19 cellular contexts compared by ENCODE assay signal in genomic region chr5:14490309-14490711, GRCh38.
A peak's percentile ranks its signal among the peaks of the same experiment; 100 is the strongest.
DNase-seq lines count a peak whose midpoint lies in the region; ATAC-seq, FAIRE-seq and TF ChIP-seq lines count a peak whose summit lies in the region.
"Had no signal": no experiment of that assay in that cellular context is flagged by ENCODE, and none has a peak within 500 bp of the region (broad histone marks: within the 10 kb centered on the region; RNA-seq: fewer than 3 reads in every experiment).

No MANE protein-coding gene starts in this region.

- DNase-seq in KBM-7 (peak; percentile 42), UCSD-AML1 (lab: John Stamatoyannopoulos, UW; ENCODE audit: unreplicated experiment) (peak; percentile 72), left lung (peak; percentile 66 to 83), HTR-8/SVneo (ENCODE audit: insufficient read length, low spot score) (no peak), SHP77 treated with DMSO at 0.1 percent for 48 hours (lab: John Stamatoyannopoulos, UW) (no peak), vagina (ENCODE audit: extremely low spot score in 2 of 2) (no peak)
- DNase-seq in naive thymus-derived CD8-positive, alpha-beta T cell = no peak
- DNase-seq: activated CD4-positive, alpha-beta memory T cell treated with anti-CD3 and anti-CD28 coated beads, Interleukin-2, amount 10 ng/mL, durations not matched to agents 7 days and 5 days; activated effector memory CD4-positive, alpha-beta T cell treated with Interleukin-2 at 50 U/mL for 16 hours; Karpas-422; NCI-H187 treated with DMSO at 0.1 percent for 48 hours; NCI-H524 treated with DMSO at 0.1 percent for 48 hours; ovary; stimulated activated CD4-positive, alpha-beta T cell treated with anti-CD3 and anti-CD28 coated beads, Interleukin-12 subunit alpha, Interleukin-12 subunit beta, amount 100 ng/mL, for 4 hours had no signal

- H3K27ac Mint-ChIP-seq in naive thymus-derived CD8-positive, alpha-beta T cell = no peak overlapping the region
- H3K27ac Mint-ChIP-seq: activated CD4-positive, alpha-beta memory T cell treated with anti-CD3 and anti-CD28 coated beads, Interleukin-2, amount 10 ng/mL, durations not matched to agents 7 days and 5 days had no signal

- H3K4me1 Mint-ChIP-seq in naive thymus-derived CD8-positive, alpha-beta T cell = peaks cover 0 to 4% (median 2%) of the 10 kb centered on the region in 4 donors
- H3K4me1 Mint-ChIP-seq: activated CD4-positive, alpha-beta memory T cell treated with anti-CD3 and anti-CD28 coated beads, Interleukin-2, amount 10 ng/mL, durations not matched to agents 7 days and 5 days had no signal

- H3K4me2 ChIP-seq in BLaER1 = peak overlapping the region; percentile 65

- H3K4me1 ChIP-seq in BLaER1 (peaks cover 40% of the 10 kb centered on the region), left lung (peaks cover 0 to 12% of the 10 kb centered on the region in 2 donors), vagina (peaks cover 9% of the 10 kb centered on the region)

- no peak for FAIRE-seq in HTR-8/SVneo (lab: Jason Lieb, UNC)
- FAIRE-seq: astrocyte, frontal cortex, H1, TTC549 had no signal

- H3K4me3 ChIP-seq in BLaER1 (no peak overlapping the region), left lung (no peak overlapping the region), vagina (no peak overlapping the region)
- H3K4me3 ChIP-seq: ovary had no signal

- no peaks in the 10 kb centered on the region for H3K36me3 Mint-ChIP-seq in naive thymus-derived CD8-positive, alpha-beta T cell

- H3K9me3 ChIP-seq in BLaER1 = peaks cover 10% of the 10 kb centered on the region
- H3K9me3 ChIP-seq in left lung = no peaks in the 10 kb centered on the region
- H3K9me3 ChIP-seq in vagina = no peaks in the 10 kb centered on the region
- H3K9me3 ChIP-seq: ovary had no signal

- H3K27ac ChIP-seq in BLaER1 = peak overlapping the region; percentile 55; the same call in 1 of the 2 replicates
- H3K27ac ChIP-seq in left lung = peak overlapping the region in 1 of 2 donors; percentile 55
- H3K27ac ChIP-seq in vagina = no peak overlapping the region
- H3K27ac ChIP-seq: ovary had no signal

- TF ChIP-seq POLR2A in vagina (IDR thresholded peaks at IDR 0.05) = no peak

- peak; percentile 62 for ATAC-seq in left lung
- no peak for ATAC-seq in naive thymus-derived CD8-positive, alpha-beta T cell

- intact Hi-C loops in left lung (cut with DNase I) = no loop called here
- intact Hi-C loops in vagina (cut with DNase I) = no loop called here

- H3K27me3 Mint-ChIP-seq in naive thymus-derived CD8-positive, alpha-beta T cell = peaks cover 0 to 1% (median 0%) of the 10 kb centered on the region in 5 donors
- H3K27me3 Mint-ChIP-seq: activated CD4-positive, alpha-beta memory T cell treated with anti-CD3 and anti-CD28 coated beads, Interleukin-2, amount 10 ng/mL, durations not matched to agents 7 days and 5 days had no signal

- peaks cover 94% of the 10 kb centered on the region for H3K36me3 ChIP-seq in BLaER1
- H3K36me3 ChIP-seq in left lung = peaks cover 0 to 87% of the 10 kb centered on the region in 2 donors
- peaks cover 0 to 57% of the 10 kb centered on the region in 2 donors for H3K36me3 ChIP-seq in vagina
- H3K36me3 ChIP-seq: ovary had no signal

- H3K9me3 Mint-ChIP-seq in naive thymus-derived CD8-positive, alpha-beta T cell = peaks cover 0 to 4% (median 0%) of the 10 kb centered on the region in 9 donors
- H3K9me3 Mint-ChIP-seq: activated CD4-positive, alpha-beta memory T cell treated with anti-CD3 and anti-CD28 coated beads, Interleukin-2, amount 10 ng/mL, durations not matched to agents 7 days and 5 days had no signal

- in situ Hi-C loops in KBM-7 (cut with MboI; ENCODE audit: low pct_unique_long_range_greater_than_20kb, low sequenced_read_pairs) = no loop called here

- H3K9ac ChIP-seq in BLaER1 = no peak overlapping the region

- no peak overlapping the region for H3K4me3 Mint-ChIP-seq in naive thymus-derived CD8-positive, alpha-beta T cell
- H3K4me3 Mint-ChIP-seq: activated CD4-positive, alpha-beta memory T cell treated with anti-CD3 and anti-CD28 coated beads, Interleukin-2, amount 10 ng/mL, durations not matched to agents 7 days and 5 days had no signal

- POLR2A ChIA-PET in naive thymus-derived CD8-positive, alpha-beta T cell (lab: Charles Lee) = no interaction called here

- peaks cover 27% of the 10 kb centered on the region for H4K20me1 ChIP-seq in BLaER1

- no peaks in the 10 kb centered on the region for H3K27me3 ChIP-seq in BLaER1
- H3K27me3 ChIP-seq in left lung = no peaks in the 10 kb centered on the region
- no peaks in the 10 kb centered on the region for H3K27me3 ChIP-seq in vagina
- H3K27me3 ChIP-seq: ovary had no signal

- TF ChIP-seq CTCF in left lung (IDR thresholded peaks at IDR 0.05) (no peak), vagina (IDR thresholded peaks at IDR 0.05) (no peak)

Comparison
In these comparisons a context has a peak if more than half of its experiments do, and no peak if none do; other contexts are left out.
1. DNase-seq: peak in KBM-7 (single experiment), UCSD-AML1 (single experiment) and left lung (2 of 2); none in HTR-8/SVneo (single experiment), SHP77 treated with DMSO at 0.1 percent for 48 hours (single experiment), vagina (0 of 2) and naive thymus-derived CD8-positive, alpha-beta T cell (0 of 10).